ENCODE assay signal across 28 cellular contexts in the genomic region with DNA sequence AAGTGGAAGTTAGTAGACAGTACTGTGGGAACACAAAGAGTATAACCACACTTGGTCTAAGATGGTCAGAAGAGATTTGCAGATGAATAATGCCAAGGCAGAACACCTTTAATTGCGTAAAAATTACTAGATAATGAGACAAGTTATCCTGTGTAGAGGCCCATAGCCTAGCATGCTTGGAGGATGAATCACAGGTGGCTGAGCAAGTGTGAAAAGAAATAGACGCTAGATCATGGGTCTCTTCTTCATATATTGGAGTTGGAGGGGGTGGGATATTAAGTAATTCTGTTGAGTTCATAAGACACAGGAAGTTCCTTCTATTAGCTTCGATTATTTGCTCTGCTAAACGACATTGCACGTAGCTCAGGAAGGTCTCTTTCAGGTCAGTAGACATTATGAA.
"Had no signal": no experiment of that assay in that cellular context is flagged by ENCODE, and none has a peak within 500 bp of the region (broad histone marks: within the 10 kb centered on the region; RNA-seq: fewer than 3 reads in every experiment).

No MANE protein-coding gene starts in this region.

- H3K4me1 ChIP-seq: colonic mucosa, heart left ventricle, right lobe of liver, vagina had no signal

- H3K9me3 Mint-ChIP-seq: nephron, WTC11 had no signal

- H3K4me3 ChIP-seq: cardiac muscle cell, colonic mucosa, dorsolateral prefrontal cortex, heart left ventricle, lung, right lobe of liver, thoracic aorta, vagina had no signal

- H3K27me3 Mint-ChIP-seq: activated CD8-positive, alpha-beta T cell treated with anti-CD3 and anti-CD28 coated beads for 36 hours; effector memory CD8-positive, alpha-beta T cell; stimulated activated naive CD8-positive, alpha-beta T cell treated with anti-CD3 and anti-CD28 coated beads, Interleukin-15, Interleukin-2, amounts not matched to agents 100 ng/mL and 50 ng/mL, for 24 hours; T-helper 17 cell had no signal

- H3K27me3 ChIP-seq: cardiac muscle cell, colonic mucosa, dorsolateral prefrontal cortex, heart left ventricle, right lobe of liver, vagina had no signal

- H3K27ac ChIP-seq: cardiac muscle cell, colonic mucosa, dorsolateral prefrontal cortex, heart left ventricle, right lobe of liver, thoracic aorta, vagina had no signal

- H3K36me3 ChIP-seq: cardiac muscle cell, colonic mucosa, heart left ventricle, right lobe of liver, thoracic aorta, vagina had no signal

- H3K4me3 Mint-ChIP-seq: activated CD8-positive, alpha-beta T cell treated with anti-CD3 and anti-CD28 coated beads for 36 hours; activated T-cell treated with anti-CD3 and anti-CD28 coated beads, Interleukin-2, amount 50 U/mL, for 4 hours; effector memory CD8-positive, alpha-beta T cell; immature natural killer cell; nephron; stimulated activated naive CD8-positive, alpha-beta T cell treated with anti-CD3 and anti-CD28 coated beads, Interleukin-15, Interleukin-2, amounts not matched to agents 100 ng/mL and 50 ng/mL, for 24 hours; T-helper 17 cell; type B pancreatic cell; WTC11 had no signal

- H3K9me3 ChIP-seq: colonic mucosa, right lobe of liver, thoracic aorta, vagina had no signal

- H3K4me1 Mint-ChIP-seq: immature natural killer cell, nephron, T-helper 17 cell, WTC11 had no signal

- DNase-seq: activated CD4-positive, alpha-beta T cell treated with anti-CD3 and anti-CD28 coated beads, Interleukin-2, amount 50 U/mL, for 1 hour; activated CD8-positive, alpha-beta T cell treated with anti-CD3 and anti-CD28 coated beads for 36 hours; activated naive CD4-positive, alpha-beta T cell; activated T-cell treated with anti-CD3 and anti-CD28 coated beads, Interleukin-2, amount 50 U/mL, for 4 hours; anterior cingulate cortex; cerebellar nuclear complex; colonic mucosa; dorsolateral prefrontal cortex; effector memory CD8-positive, alpha-beta T cell; foreskin fibroblast; heart left ventricle; hypothalamus; immature natural killer cell; kidney; posterior cingulate gyrus; right lobe of liver; stimulated activated CD4-positive, alpha-beta T cell treated with anti-CD3 and anti-CD28 coated beads, Interleukin-4, amount 100 ng/mL, for 1 hour; T-helper 17 cell; T1000 had no signal

- H3K27ac Mint-ChIP-seq: activated CD8-positive, alpha-beta T cell treated with anti-CD3 and anti-CD28 coated beads for 36 hours; activated naive CD4-positive, alpha-beta T cell treated with anti-CD3 and anti-CD28 coated beads, Interleukin-2, amount 50 U/mL, for 72 hours; effector memory CD8-positive, alpha-beta T cell; immature natural killer cell; nephron; stimulated activated naive CD8-positive, alpha-beta T cell treated with anti-CD3 and anti-CD28 coated beads, Interleukin-15, Interleukin-2, amounts not matched to agents 100 ng/mL and 50 ng/mL, for 24 hours; T-helper 17 cell; type B pancreatic cell; WTC11 had no signal

- H3K36me3 Mint-ChIP-seq: activated naive CD4-positive, alpha-beta T cell treated with anti-CD3 and anti-CD28 coated beads, Interleukin-2, amount 50 U/mL, for 72 hours; immature natural killer cell; type B pancreatic cell; WTC11 had no signal
